10 cellular contexts compared by ENCODE assay signal in the genomic region with DNA sequence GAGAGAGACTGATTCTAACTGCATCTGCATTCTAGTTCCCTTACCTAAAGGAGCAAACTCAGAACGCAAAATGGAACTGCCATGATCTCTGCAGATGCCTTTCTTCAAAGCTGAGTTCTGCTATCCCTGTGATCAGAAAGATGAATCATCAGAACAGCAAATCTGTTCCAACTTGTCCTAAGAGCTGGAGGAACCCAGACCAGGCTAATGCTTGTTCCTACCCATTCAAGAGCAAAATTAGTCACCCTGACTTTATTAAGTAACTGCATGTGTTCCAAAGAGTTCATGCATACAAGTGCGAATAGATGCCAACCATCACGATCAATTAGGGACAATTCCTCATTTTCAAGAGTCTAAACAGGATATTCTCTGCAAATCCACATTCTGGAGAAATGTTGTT. TPM values are rescaled to one million over a fixed set of nuclear protein-coding genes. Genes with fewer than 3 reads are reported as not detected.
DNase-seq lines count a peak whose midpoint lies in the region; ATAC-seq and FAIRE-seq lines count a peak whose summit lies in the region.
"Had no signal": no experiment of that assay in that cellular context is flagged by ENCODE, and none has a peak within 500 bp of the region (broad histone marks: within the 10 kb centered on the region; RNA-seq: fewer than 3 reads in every experiment).

No MANE protein-coding gene starts in this region.

- peaks cover 72 to 81% (median 78%) of the 10 kb centered on the region in 3 donors for H3K4me1 Mint-ChIP-seq in T-cell

- CTCF ChIA-PET in T-cell (lab: Charles Lee), result interaction anchor here (0.5 to 0.7 kb wide), 3 partner anchors 19 to 390 kb away, joined by 3 to 4 read pairs (median 3); no protein-coding TSS in a partner anchor

- ATAC-seq in T-cell (replicated peaks in 1 of 4) (no peak), HG03469 (IDR thresholded peaks at IDR 0.05; ENCODE audit: unreplicated experiment) (no peak), HG03521 (IDR thresholded peaks at IDR 0.05; ENCODE audit: unreplicated experiment) (no peak)
- ATAC-seq: GM12878 had no signal

- H3K4me1 ChIP-seq in skeletal muscle satellite cell (ENCODE audit: control insufficient read depth, insufficient read depth, low read length), result peaks cover 24% of the 10 kb centered on the region

- H3K27me3 ChIP-seq in skeletal muscle satellite cell (ENCODE audit: control insufficient read depth, insufficient read depth, low read length), result peaks cover 4% of the 10 kb centered on the region

- no peak overlapping the region for H3K9ac ChIP-seq in skeletal muscle satellite cell (ENCODE audit: low read depth, low read length)

- H3K4me3 ChIP-seq in skeletal muscle satellite cell (ENCODE audit: low read length), result no peak overlapping the region
- H3K4me3 ChIP-seq: GM12878 had no signal

- FAIRE-seq in GM19239 (lab: Jason Lieb, UNC), result peak; percentile 8

- peak overlapping the region; percentile 82 for H3K4me2 ChIP-seq in skeletal muscle satellite cell (ENCODE audit: low read length)

- H3K36me3 Mint-ChIP-seq in T-cell, result peaks cover 46% of the 10 kb centered on the region

- no peaks in the 10 kb centered on the region for H3K27me3 Mint-ChIP-seq in T-cell

- POLR2A ChIA-PET in T-cell (lab: Charles Lee), result interaction anchor here in 1 of 2 donors (0.6 kb wide), 1 partner anchor 123 kb away, joined by 5 read pairs; no protein-coding TSS in a partner anchor

- no peak overlapping the region for H3K4me3 Mint-ChIP-seq in T-cell

- H3K27ac Mint-ChIP-seq in T-cell, result peak overlapping the region; percentile 21 to 23

- no peaks in the 10 kb centered on the region for H3K9me3 Mint-ChIP-seq in T-cell

- no peaks in the 10 kb centered on the region for H3K36me3 ChIP-seq in skeletal muscle satellite cell (ENCODE audit: insufficient read depth, low read length)

- DNase-seq in GM19239 (ENCODE audit: insufficient read length, low spot score), result no peak
- DNase-seq in T-cell, result no peak
- peak; percentile 67 for DNase-seq in fibroblast of the conjunctiva (ENCODE audit: low read depth)
- DNase-seq in COLO829 (ENCODE audit: low spot score), result no peak
- DNase-seq in NCI-H345 (lab: John Stamatoyannopoulos, UW), result no peak
- DNase-seq: activated gamma-delta T cell treated with Interleukin-2 at 50 U/mL for 16 hours had no signal

- H3K9me3 ChIP-seq in skeletal muscle satellite cell (replicated peaks; ENCODE audit: low read length), result no peaks in the 10 kb centered on the region

RNA-seq across cellular contexts. Expression of a gene that starts 46.5 kb away (rescaled TPM):
- total RNA-seq in T-cell, result 100 to 1,000 TPM; 114 to 185 (median 152) TPM
- total RNA-seq in skeletal muscle satellite cell (2012; rRNA removed), result 3.1 and 6.8 TPM in 2 replicates
